Comparison of ENCODE assay signal across 11 cellular contexts in genomic region chr7:2165610-2166594, GRCh38.
DNase-seq lines count a peak whose midpoint lies in the region; ATAC-seq and TF ChIP-seq lines count a peak whose summit lies in the region.
"Had no signal": no experiment of that assay in that cellular context is flagged by ENCODE, and none has a peak within 500 bp of the region (broad histone marks: within the 10 kb centered on the region; RNA-seq: fewer than 3 reads in every experiment).

No MANE protein-coding gene starts in this region.

- peaks cover 0 to 56% (median 0%) of the 10 kb centered on the region in 6 donors for H3K36me3 ChIP-seq in spleen
- H3K36me3 ChIP-seq: thoracic aorta had no signal

- H3K4me1 ChIP-seq in spleen = peaks cover 0 to 18% (median 4%) of the 10 kb centered on the region in 6 donors

- no peaks in the 10 kb centered on the region for H3K9me3 ChIP-seq in spleen
- H3K9me3 ChIP-seq: thoracic aorta had no signal

- no peaks in the 10 kb centered on the region for H3K27me3 Mint-ChIP-seq in activated CD8-positive, alpha-beta T cell treated with anti-CD3 and anti-CD28 coated beads for 36 hours
- H3K27me3 Mint-ChIP-seq: central memory CD8-positive, alpha-beta T cell had no signal

- ATAC-seq in HG02852 (IDR thresholded peaks at IDR 0.05; ENCODE audit: unreplicated experiment) = peak; percentile 86
- ATAC-seq in activated CD8-positive, alpha-beta T cell treated with anti-CD3 and anti-CD28 coated beads for 36 hours = no peak

- TF ChIP-seq CTCF in spleen (IDR thresholded peaks at IDR 0.05 in 8 of 11, conservative IDR thresholded peaks at IDR 0.05 in 3 of 11) = no peak
- no peak for TF ChIP-seq CTCF in activated CD8-positive, alpha-beta T cell treated with anti-CD3 and anti-CD28 coated beads for 36 hours (IDR thresholded peaks at IDR 0.05)

- CTCF ChIA-PET in activated CD8-positive, alpha-beta T cell treated with anti-CD3 and anti-CD28 coated beads for 36 hours (lab: Charles Lee) = interaction anchor here (0.7 to 0.8 kb wide), 2 partner anchors 8 to 29 kb away, joined by 3 read pairs; no protein-coding TSS in a partner anchor

- no peaks in the 10 kb centered on the region for H3K4me1 Mint-ChIP-seq in activated CD8-positive, alpha-beta T cell treated with anti-CD3 and anti-CD28 coated beads for 36 hours (ENCODE audit: low read depth)

- WGBS in spleen, 5 donors = 80 to 85% (median 83%) methylated on average over 19 to 28 of the region's 28 CpGs

- intact Hi-C loops in spleen (cut with DNase I; ENCODE audit: low total_unique reads) = no loop called here
- intact Hi-C loops in activated CD8-positive, alpha-beta T cell treated with anti-CD3 and anti-CD28 coated beads for 36 hours (cut with micrococcal nuclease) = no loop called here

- POLR2A ChIA-PET in activated CD8-positive, alpha-beta T cell treated with anti-CD3 and anti-CD28 coated beads for 36 hours (lab: Charles Lee) = no interaction called here

- H3K4me3 Mint-ChIP-seq in activated CD8-positive, alpha-beta T cell treated with anti-CD3 and anti-CD28 coated beads for 36 hours = no peak overlapping the region
- H3K4me3 Mint-ChIP-seq: central memory CD8-positive, alpha-beta T cell had no signal

- no peak overlapping the region for H3K27ac Mint-ChIP-seq in activated CD8-positive, alpha-beta T cell treated with anti-CD3 and anti-CD28 coated beads for 36 hours

- DNase-seq in NOMO-1 treated with DMSO at 0.1 percent for 48 hours (lab: John Stamatoyannopoulos, UW; ENCODE audit: unreplicated experiment) (peak; percentile 7), NOMO-1 treated with dmso at 0.1 percent for 144 hours (lab: John Stamatoyannopoulos, UW; ENCODE audit: unreplicated experiment) (no peak), T-helper 2 cell (no peak), spleen (no peak)
- no peak for DNase-seq in activated CD8-positive, alpha-beta T cell treated with anti-CD3 and anti-CD28 coated beads for 36 hours
- DNase-seq: NCI-H226 had no signal

- no peaks in the 10 kb centered on the region for H3K27me3 ChIP-seq in spleen (replicated peaks in 1 of 7)

- H3K27ac ChIP-seq in angular gyrus (ENCODE audit: low read depth, low read length) (peak overlapping the region; percentile 74), temporal lobe (ENCODE audit: low read depth, low read length) (peak overlapping the region; percentile 67), spleen (peak overlapping the region in 4 of 8 donors; percentile 18 to 38 (median 24))
- H3K27ac ChIP-seq: thoracic aorta had no signal

- no peak overlapping the region for H3K4me3 ChIP-seq in spleen
- H3K4me3 ChIP-seq: thoracic aorta had no signal

- peaks cover 2% of the 10 kb centered on the region for H3K36me3 Mint-ChIP-seq in activated CD8-positive, alpha-beta T cell treated with anti-CD3 and anti-CD28 coated beads for 36 hours (ENCODE audit: low read depth)

- no peaks in the 10 kb centered on the region for H3K9me3 Mint-ChIP-seq in activated CD8-positive, alpha-beta T cell treated with anti-CD3 and anti-CD28 coated beads for 36 hours
- H3K9me3 Mint-ChIP-seq: central memory CD8-positive, alpha-beta T cell had no signal

- no peak for TF ChIP-seq POLR2A in spleen (IDR thresholded peaks at IDR 0.05)
